8 cellular contexts compared by ENCODE assay signal in genomic region chr2:217223222-217223930, GRCh38.
DNase-seq lines count a peak whose midpoint lies in the region; ATAC-seq and FAIRE-seq lines count a peak whose summit lies in the region.

No MANE protein-coding gene starts in this region.

- no peaks in the 10 kb centered on the region for H3K27me3 ChIP-seq in small intestine (ENCODE audit: control insufficient read depth in 2 of 2, insufficient read depth in 2 of 2, low read length in 2 of 2)

- no peak overlapping the region for H3K4me3 Mint-ChIP-seq in effector memory CD8-positive, alpha-beta T cell

- no peaks in the 10 kb centered on the region for H3K4me1 ChIP-seq in small intestine (ENCODE audit: control insufficient read depth in 2 of 2, insufficient read depth in 1 of 2, low read depth in 1 of 2, low read length in 1 of 2)

- DNase-seq in A172 (ENCODE audit: low spot score), result peak; percentile 97
- DNase-seq in RCC 7860 (ENCODE audit: low spot score), result peak; percentile 96
- no peak for DNase-seq in effector memory CD8-positive, alpha-beta T cell
- peak; percentile 3 for DNase-seq in small intestine
- no peak for DNase-seq in mucosa of gallbladder (ENCODE audit: low spot score)
- DNase-seq in NK-92 treated with Interleukin-12 subunit alpha and Interleukin-12 subunit beta, amount 100 ng/mL, for 24 hours (lab: John Stamatoyannopoulos, UW), result no peak

- no peaks in the 10 kb centered on the region for H3K36me3 Mint-ChIP-seq in effector memory CD8-positive, alpha-beta T cell (ENCODE audit: insufficient read depth)

- no peaks in the 10 kb centered on the region for H3K27me3 Mint-ChIP-seq in effector memory CD8-positive, alpha-beta T cell

- 59 to 74% (median 66%) methylated on average over 8 of the region's 8 CpGs for WGBS in small intestine, 3 donors

- peak overlapping the region in 1 of 2 donors; percentile 8 for H3K27ac Mint-ChIP-seq in effector memory CD8-positive, alpha-beta T cell

- peak overlapping the region in 1 of 2 donors; percentile 55 for H3K27ac ChIP-seq in small intestine (ENCODE audit: low read depth in 1 of 2, low read length in 1 of 2)

- FAIRE-seq in RCC 7860 (lab: Jason Lieb, UNC), result peak; percentile 89
- FAIRE-seq in small intestine (lab: Jason Lieb, UNC), result no peak

- peaks cover 0 to 7% of the 10 kb centered on the region in 2 donors for H3K4me1 Mint-ChIP-seq in effector memory CD8-positive, alpha-beta T cell (ENCODE audit: low read depth in 2 of 2)

- peaks cover 0 to 2% of the 10 kb centered on the region in 2 donors for H3K9me3 Mint-ChIP-seq in effector memory CD8-positive, alpha-beta T cell

- H3K36me3 ChIP-seq in small intestine (ENCODE audit: control insufficient read depth in 2 of 2, insufficient read depth in 2 of 2, low read length in 2 of 2), result no peaks in the 10 kb centered on the region

- no peaks in the 10 kb centered on the region for H3K9me3 ChIP-seq in small intestine (ENCODE audit: control insufficient read depth, low read depth)

- ATAC-seq in GM18519 (IDR thresholded peaks at IDR 0.05; ENCODE audit: low FRiP score, unreplicated experiment), result peak; percentile 67
- peak; percentile 72 for ATAC-seq in HG02973 (IDR thresholded peaks at IDR 0.05; ENCODE audit: unreplicated experiment)
- peak; percentile 44 for ATAC-seq in effector memory CD8-positive, alpha-beta T cell (replicated peaks)

- no peak overlapping the region for H3K4me3 ChIP-seq in small intestine (ENCODE audit: low read depth in 1 of 2, low read length in 2 of 2)

Comparison
In these comparisons a context has a peak if more than half of its experiments do, and no peak if none do; other contexts are left out.
1. DNase-seq: peak in A172 (single experiment), RCC 7860 (single experiment) and small intestine (single experiment); none in effector memory CD8-positive, alpha-beta T cell (0 of 3), mucosa of gallbladder (single experiment) and NK-92 treated with Interleukin-12 subunit alpha and Interleukin-12 subunit beta, amount 100 ng/mL, for 24 hours (single experiment).
2. Peak in every context shown above with its lines, with median percentiles within 50 percentile points of each other: ATAC-seq.